In genomic region chr13:90454002-90454636, GRCh38 we compare ENCODE assay signal across 30 cellular contexts.
"Had no signal": no experiment of that assay in that cellular context is flagged by ENCODE, and none has a peak within 500 bp of the region (broad histone marks: within the 10 kb centered on the region; RNA-seq: fewer than 3 reads in every experiment).

No MANE protein-coding gene starts in this region.

- H3K4me1 ChIP-seq: breast epithelium, gastroesophageal sphincter, pancreas, psoas muscle, sigmoid colon had no signal

- H2AFZ ChIP-seq: hepatocyte had no signal

- H3K27ac Mint-ChIP-seq: activated B cell treated with CpG ODN at 0.5 μM for 24 hours; activated CD4-positive, alpha-beta T cell treated with anti-CD3 and anti-CD28 coated beads for 36 hours; activated naive CD4-positive, alpha-beta T cell treated with anti-CD3 and anti-CD28 coated beads, Interleukin-2, amount 50 U/mL, for 72 hours; activated T-cell treated with anti-CD3 and anti-CD28 coated beads, Interleukin-2, amount 50 U/mL, for 72 hours; memory B cell; naive thymus-derived CD4-positive, alpha-beta T cell; stimulated activated effector memory CD8-positive, alpha-beta T cell treated with anti-CD3 and anti-CD28 coated beads, Interleukin-12 subunit alpha, Interleukin-12 subunit beta, amount 100 ng/mL, for 72 hours; stimulated activated naive CD8-positive, alpha-beta T cell treated with anti-CD3 and anti-CD28 coated beads, Interleukin-15, Interleukin-2, amounts not matched to agents 100 ng/mL and 50 ng/mL, for 24 hours had no signal

- H3K27ac ChIP-seq: breast epithelium, gastroesophageal sphincter, hepatocyte, pancreas, psoas muscle, sigmoid colon, thoracic aorta had no signal

- H3K79me2 ChIP-seq: hepatocyte had no signal

- H3K4me3 ChIP-seq: breast epithelium, gastroesophageal sphincter, hepatocyte, pancreas, psoas muscle, sigmoid colon, thoracic aorta had no signal

- H3K27me3 Mint-ChIP-seq: activated B cell treated with CpG ODN at 0.5 μM for 24 hours; activated CD4-positive, alpha-beta T cell treated with anti-CD3 and anti-CD28 coated beads for 36 hours; central memory CD8-positive, alpha-beta T cell; memory B cell; naive thymus-derived CD4-positive, alpha-beta T cell; stimulated activated naive CD8-positive, alpha-beta T cell treated with anti-CD3 and anti-CD28 coated beads, Interleukin-15, Interleukin-2, amounts not matched to agents 100 ng/mL and 50 ng/mL, for 24 hours had no signal

- H3K9me3 Mint-ChIP-seq: activated B cell treated with CpG ODN at 0.5 μM for 24 hours; stimulated activated naive CD8-positive, alpha-beta T cell treated with anti-CD3 and anti-CD28 coated beads, Interleukin-15, Interleukin-2, amounts not matched to agents 100 ng/mL and 50 ng/mL, for 24 hours had no signal

- H3K4me1 Mint-ChIP-seq: activated B cell treated with CpG ODN at 0.5 μM for 24 hours; activated CD4-positive, alpha-beta T cell treated with anti-CD3 and anti-CD28 coated beads for 36 hours; central memory CD8-positive, alpha-beta T cell; memory B cell; naive thymus-derived CD4-positive, alpha-beta T cell; stimulated activated effector memory CD8-positive, alpha-beta T cell treated with anti-CD3 and anti-CD28 coated beads, Interleukin-12 subunit alpha, Interleukin-12 subunit beta, amount 100 ng/mL, for 72 hours had no signal

- H3K36me3 ChIP-seq: breast epithelium, gastroesophageal sphincter, pancreas, sigmoid colon, thoracic aorta had no signal

- H3K9me3 ChIP-seq: breast epithelium, gastroesophageal sphincter, pancreas, psoas muscle, sigmoid colon, thoracic aorta had no signal

- H3K4me3 Mint-ChIP-seq: activated B cell treated with CpG ODN at 0.5 μM for 24 hours; activated CD4-positive, alpha-beta T cell treated with anti-CD3 and anti-CD28 coated beads for 36 hours; activated T-cell treated with anti-CD3 and anti-CD28 coated beads, Interleukin-2, amount 50 U/mL, for 72 hours; central memory CD8-positive, alpha-beta T cell; memory B cell; naive thymus-derived CD4-positive, alpha-beta T cell; stimulated activated effector memory CD8-positive, alpha-beta T cell treated with anti-CD3 and anti-CD28 coated beads, Interleukin-12 subunit alpha, Interleukin-12 subunit beta, amount 100 ng/mL, for 72 hours; stimulated activated naive CD8-positive, alpha-beta T cell treated with anti-CD3 and anti-CD28 coated beads, Interleukin-15, Interleukin-2, amounts not matched to agents 100 ng/mL and 50 ng/mL, for 24 hours had no signal

- H3K4me2 ChIP-seq: hepatocyte had no signal

- FAIRE-seq: keratinocyte, small intestine, urothelium cell line had no signal

- DNase-seq: activated B cell treated with CpG ODN at 0.5 μM for 24 hours; activated CD4-positive, alpha-beta T cell treated with anti-CD3 and anti-CD28 coated beads for 36 hours; activated CD4-positive, alpha-beta T cell treated with anti-CD3 and anti-CD28 coated beads, Interleukin-2, amount 50 U/mL, for 4 hours; activated naive CD4-positive, alpha-beta T cell; activated T-cell treated with anti-CD3 and anti-CD28 coated beads for 4 hours; activated T-cell treated with anti-CD3 and anti-CD28 coated beads, Interleukin-2, amount 50 U/mL, for 72 hours; dermis blood vessel endothelial cell; effector CD8-positive, alpha-beta T cell; erythroblast; left colon; midbrain; naive thymus-derived CD4-positive, alpha-beta T cell; nucleus accumbens; pancreas; psoas muscle; sigmoid colon; small intestine; stimulated activated CD4-positive, alpha-beta T cell treated with anti-CD3 and anti-CD28 coated beads, Interleukin-4, amount 100 ng/mL, for 24 hours; trophoblast cell had no signal

- H3K27me3 ChIP-seq: breast epithelium, gastroesophageal sphincter, hepatocyte, pancreas, sigmoid colon had no signal

- ATAC-seq: activated CD4-positive, alpha-beta T cell treated with anti-CD3 and anti-CD28 coated beads for 36 hours; activated naive CD4-positive, alpha-beta T cell treated with anti-CD3 and anti-CD28 coated beads, Interleukin-2, amount 50 U/mL, for 72 hours; activated T-cell treated with anti-CD3 and anti-CD28 coated beads, Interleukin-2, amount 50 U/mL, for 72 hours; gastroesophageal sphincter; left colon; naive thymus-derived CD4-positive, alpha-beta T cell; pancreas; psoas muscle; stimulated activated effector memory CD8-positive, alpha-beta T cell treated with anti-CD3 and anti-CD28 coated beads, Interleukin-12 subunit alpha, Interleukin-12 subunit beta, amount 100 ng/mL, for 72 hours had no signal

- H3K36me3 Mint-ChIP-seq: activated naive CD4-positive, alpha-beta T cell treated with anti-CD3 and anti-CD28 coated beads, Interleukin-2, amount 50 U/mL, for 72 hours; memory B cell; naive thymus-derived CD4-positive, alpha-beta T cell; stimulated activated effector memory CD8-positive, alpha-beta T cell treated with anti-CD3 and anti-CD28 coated beads, Interleukin-12 subunit alpha, Interleukin-12 subunit beta, amount 100 ng/mL, for 72 hours had no signal
